13 cellular contexts compared by ENCODE assay signal in the genomic region with DNA sequence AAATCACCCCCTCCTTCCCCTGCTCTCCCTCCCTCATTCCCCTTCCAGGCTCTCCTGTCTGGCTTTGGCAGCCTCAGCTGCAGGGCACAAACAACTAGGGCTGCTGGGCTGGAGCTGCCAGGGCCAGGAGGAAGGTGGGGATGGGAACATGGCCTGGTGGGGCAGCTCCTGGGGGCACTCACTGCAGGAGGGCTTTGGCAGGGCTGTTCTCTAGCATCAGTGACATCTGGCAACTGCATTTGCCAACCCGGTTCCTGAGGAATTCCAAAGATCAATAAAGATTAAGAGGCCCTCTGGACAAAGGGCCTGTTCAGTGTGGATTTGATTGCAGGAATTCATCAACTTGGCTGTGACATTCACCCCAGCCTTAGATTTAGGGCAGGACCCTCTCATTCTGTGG.
"Had no signal": no experiment of that assay in that cellular context is flagged by ENCODE, and none has a peak within 500 bp of the region (broad histone marks: within the 10 kb centered on the region; RNA-seq: fewer than 3 reads in every experiment).

No MANE protein-coding gene starts in this region.

- H3K27me3 Mint-ChIP-seq: activated CD4-positive, alpha-beta memory T cell treated with anti-CD3 and anti-CD28 coated beads, Interleukin-2, amount 10 ng/mL, durations not matched to agents 7 days and 5 days; activated naive CD4-positive, alpha-beta T cell treated with anti-CD3 and anti-CD28 coated beads, Interleukin-2, amount 50 U/mL, for 24 hours; stimulated activated naive CD8-positive, alpha-beta T cell treated with anti-CD3 and anti-CD28 coated beads, Interleukin-15, Interleukin-2, amounts not matched to agents 100 ng/mL and 50 ng/mL, for 24 hours had no signal

- H3K36me3 Mint-ChIP-seq: activated naive CD4-positive, alpha-beta T cell treated with anti-CD3 and anti-CD28 coated beads, Interleukin-2, amount 50 U/mL, for 24 hours; WTC11 had no signal

- H3K4me3 Mint-ChIP-seq: activated CD4-positive, alpha-beta memory T cell treated with anti-CD3 and anti-CD28 coated beads, Interleukin-2, amount 10 ng/mL, durations not matched to agents 7 days and 5 days; activated naive CD4-positive, alpha-beta T cell treated with anti-CD3 and anti-CD28 coated beads, Interleukin-2, amount 50 U/mL, for 24 hours; stimulated activated naive CD8-positive, alpha-beta T cell treated with anti-CD3 and anti-CD28 coated beads, Interleukin-15, Interleukin-2, amounts not matched to agents 100 ng/mL and 50 ng/mL, for 24 hours; WTC11 had no signal

- ATAC-seq: sciatic nerve, upper lobe of right lung, WTC11 had no signal

- H3K4me1 Mint-ChIP-seq: activated CD4-positive, alpha-beta memory T cell treated with anti-CD3 and anti-CD28 coated beads, Interleukin-2, amount 10 ng/mL, durations not matched to agents 7 days and 5 days; activated naive CD4-positive, alpha-beta T cell treated with anti-CD3 and anti-CD28 coated beads, Interleukin-2, amount 50 U/mL, for 24 hours had no signal

- H3K27ac Mint-ChIP-seq: activated CD4-positive, alpha-beta memory T cell treated with anti-CD3 and anti-CD28 coated beads, Interleukin-2, amount 10 ng/mL, durations not matched to agents 7 days and 5 days; activated naive CD4-positive, alpha-beta T cell treated with anti-CD3 and anti-CD28 coated beads, Interleukin-2, amount 50 U/mL, for 24 hours; stimulated activated naive CD8-positive, alpha-beta T cell treated with anti-CD3 and anti-CD28 coated beads, Interleukin-15, Interleukin-2, amounts not matched to agents 100 ng/mL and 50 ng/mL, for 24 hours; WTC11 had no signal

- DNase-seq: activated CD4-positive, alpha-beta memory T cell treated with anti-CD3 and anti-CD28 coated beads, Interleukin-2, amount 10 ng/mL, durations not matched to agents 7 days and 5 days; activated CD4-positive, alpha-beta T cell treated with anti-CD3 and anti-CD28 coated beads for 4 hours; activated effector memory CD4-positive, alpha-beta T cell treated with anti-CD3 and anti-CD28 coated beads, Interleukin-2, amount 50 U/mL, for 16 hours; activated T-cell treated with anti-CD3 and anti-CD28 coated beads, Interleukin-2, amount 50 U/mL, for 48 hours; brain microvascular endothelial cell; effector CD8-positive, alpha-beta T cell; foreskin fibroblast; kidney; upper lobe of right lung had no signal

- H3K9me3 Mint-ChIP-seq: activated CD4-positive, alpha-beta memory T cell treated with anti-CD3 and anti-CD28 coated beads, Interleukin-2, amount 10 ng/mL, durations not matched to agents 7 days and 5 days; stimulated activated naive CD8-positive, alpha-beta T cell treated with anti-CD3 and anti-CD28 coated beads, Interleukin-15, Interleukin-2, amounts not matched to agents 100 ng/mL and 50 ng/mL, for 24 hours had no signal
